ENCODE assay signal across 18 cellular contexts in the genomic region with DNA sequence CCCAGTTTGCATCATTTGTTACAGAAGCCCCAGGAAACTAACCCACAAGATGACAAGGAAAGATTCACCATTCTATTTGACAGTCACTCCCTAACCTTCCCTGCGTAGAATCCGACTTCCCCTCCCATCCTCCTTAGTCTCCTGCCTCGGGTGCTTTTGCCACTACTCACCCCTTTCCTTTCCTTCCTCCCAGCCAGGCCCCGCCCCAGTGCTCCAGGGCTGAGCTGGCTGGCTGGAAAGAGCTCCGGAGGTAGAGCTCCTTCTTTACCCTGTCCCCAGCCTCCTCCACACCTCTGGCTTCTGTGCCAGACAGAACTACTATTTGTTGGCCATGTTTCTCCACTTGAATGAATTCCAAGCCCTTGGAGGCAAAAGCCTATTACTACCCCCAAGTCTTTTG.
A peak's percentile ranks its signal among the peaks of the same experiment; 100 is the strongest.
DNase-seq lines count a peak whose midpoint lies in the region; ATAC-seq and TF ChIP-seq lines count a peak whose summit lies in the region.
"Had no signal": no experiment of that assay in that cellular context is flagged by ENCODE, and none has a peak within 500 bp of the region (broad histone marks: within the 10 kb centered on the region; RNA-seq: fewer than 3 reads in every experiment).

No MANE protein-coding gene starts in this region.

- no peak overlapping the region for H2BK15ac ChIP-seq in neuronal stem cell (ENCODE audit: low read length)

- no peaks in the 10 kb centered on the region for H3K9me2 ChIP-seq in GM23248 (ENCODE audit: insufficient read depth)

- BruUV-seq in Calu3 (replicated peaks; lab: Mats Ljungman, UMichigan): no TSS peak

- H3K4ac ChIP-seq in neuronal stem cell (ENCODE audit: low read length): no peak overlapping the region

- H3K4me3 ChIP-seq in neuronal stem cell (ENCODE audit: low read length in 2 of 2): no peak overlapping the region
- no peak overlapping the region for H3K4me3 ChIP-seq in GM23248
- H3K4me3 ChIP-seq: esophagus squamous epithelium, mucosa of descending colon had no signal

- H2BK5ac ChIP-seq in neuronal stem cell (ENCODE audit: low read length): no peak overlapping the region

- H3K14ac ChIP-seq in neuronal stem cell (ENCODE audit: low read length): no peak overlapping the region

- no peak for TF ChIP-seq CTCF in Calu3 (IDR thresholded peaks at IDR 0.05; ENCODE audit: unreplicated experiment)

- H3K4me1 ChIP-seq in neuronal stem cell (ENCODE audit: control insufficient read depth in 2 of 2, insufficient read depth in 1 of 2, low read depth in 1 of 2, low read length in 2 of 2): no peaks in the 10 kb centered on the region
- peaks cover 12% of the 10 kb centered on the region for H3K4me1 ChIP-seq in GM23248 (ENCODE audit: insufficient read depth)

- no peaks in the 10 kb centered on the region for H4K20me1 ChIP-seq in GM23248 (ENCODE audit: insufficient read depth)

- H2AK5ac ChIP-seq in neuronal stem cell (ENCODE audit: low read depth, low read length): peak overlapping the region; percentile 1

- in situ Hi-C loops in GM23248 (cut with MboI): loop anchor here (25.0 kb wide), 2 partner anchors 351 to 526 kb away; no protein-coding TSS in a partner anchor

- H4K8ac ChIP-seq in neuronal stem cell (ENCODE audit: low read depth, low read length): no peak overlapping the region

- peaks cover 29% of the 10 kb centered on the region for H3K4me1 Mint-ChIP-seq in Calu3 (ENCODE audit: low read depth, unreplicated experiment)
- no peaks in the 10 kb centered on the region for H3K4me1 Mint-ChIP-seq in immature natural killer cell
- H3K4me1 Mint-ChIP-seq: activated naive CD4-positive, alpha-beta T cell treated with anti-CD3 and anti-CD28 coated beads, Interleukin-2, amount 50 U/mL, for 24 hours had no signal

- H3K23ac ChIP-seq in neuronal stem cell (ENCODE audit: low read depth, low read length, poor library complexity): no peak overlapping the region

- WGBS in neuronal stem cell (ENCODE audit: extremely low coverage in 2 of 2, insufficient read length in 2 of 2, insufficient replicate concordance in 1 of 2), 2 donors: no CpG with 5 or more reads among the region's 5 CpGs
- whole genome bisulfite sequencing in GM23248 (ENCODE audit: low coverage in 1 of 2, low lambda C conversion rate in 2 of 2, missing lambda C conversion rate in 2 of 2), 2 experiments: 58 to 66% methylated on average over 5 of the region's 5 CpGs

- H3K36me3 Mint-ChIP-seq in Calu3 (ENCODE audit: insufficient read depth, unreplicated experiment) (no peaks in the 10 kb centered on the region), immature natural killer cell (no peaks in the 10 kb centered on the region)
- H3K36me3 Mint-ChIP-seq: activated naive CD4-positive, alpha-beta T cell treated with anti-CD3 and anti-CD28 coated beads, Interleukin-2, amount 50 U/mL, for 24 hours; brain had no signal

- no peak overlapping the region for H2BK12ac ChIP-seq in neuronal stem cell (ENCODE audit: low read length)

- H3K9me3 ChIP-seq in neuronal stem cell (replicated peaks in 1 of 2; ENCODE audit: control insufficient read depth in 2 of 2, insufficient read depth in 1 of 2, low read depth in 1 of 2, low read length in 2 of 2): no peaks in the 10 kb centered on the region
- H3K9me3 ChIP-seq in GM23248 (ENCODE audit: low read depth): no peaks in the 10 kb centered on the region
- H3K9me3 ChIP-seq: esophagus squamous epithelium, mucosa of descending colon, neutrophil had no signal

- no peak overlapping the region for H4K91ac ChIP-seq in neuronal stem cell (ENCODE audit: low read depth, low read length, poor library complexity)

- H3K27ac ChIP-seq in neuronal stem cell (replicated peaks; ENCODE audit: low read length) (no peak overlapping the region), GM23248 (no peak overlapping the region)
- H3K27ac ChIP-seq: esophagus squamous epithelium, neutrophil had no signal

- intact Hi-C loops in Calu3 (cut with micrococcal nuclease; ENCODE audit: unreplicated experiment): loop anchor here (1.0 to 10.0 kb wide), 7 partner anchors 201 to 1009 kb away; no protein-coding TSS in a partner anchor

- CTCF ChIA-PET in Calu3 (lab: Charles Lee): interaction anchor here (0.6 to 4.0 kb wide), 8 partner anchors 43 to 565 kb away, joined by 3 to 28 read pairs (median 6); no protein-coding TSS in a partner anchor

- DNase-seq in Calu3 (peak; percentile 10), HT1080 (ENCODE audit: low read depth) (peak; percentile 45), dermis blood vessel endothelial cell (peak; percentile 22), neuronal stem cell (ENCODE audit: low spot score) (no peak), immature natural killer cell (no peak), GM23248 (no peak), NCI-H2029 treated with DMSO at 0.1 percent for 48 hours (lab: John Stamatoyannopoulos, UW) (no peak)
- DNase-seq: activated CD4-positive, alpha-beta T cell treated with anti-CD3 and anti-CD28 coated beads, Interleukin-2, amount 50 U/mL, for 4 hours; activated T-cell treated with anti-CD3 and anti-CD28 coated beads, Interleukin-2, amount 50 U/mL, for 24 hours; esophagus squamous epithelium; head of caudate nucleus; kidney; mucosa of descending colon; stimulated activated CD4-positive, alpha-beta T cell treated with anti-CD3 and anti-CD28 coated beads, Interleukin-2, amount 100 ng/mL, for 24 hours had no signal

- H3K27ac Mint-ChIP-seq in Calu3 (ENCODE audit: unreplicated experiment) (no peak overlapping the region), immature natural killer cell (no peak overlapping the region)
- H3K27ac Mint-ChIP-seq: activated naive CD4-positive, alpha-beta T cell treated with anti-CD3 and anti-CD28 coated beads, Interleukin-2, amount 50 U/mL, for 24 hours; activated T-cell treated with anti-CD3 and anti-CD28 coated beads, Interleukin-2, amount 50 U/mL, for 24 hours had no signal

- H3K27me3 ChIP-seq in neuronal stem cell (ENCODE audit: control insufficient read depth in 3 of 3, insufficient read depth in 3 of 3, low read depth in 1 of 3, low read length in 3 of 3) (no peaks in the 10 kb centered on the region), GM23248 (replicated peaks; ENCODE audit: insufficient read depth) (peaks cover 16% of the 10 kb centered on the region)

- no peaks in the 10 kb centered on the region for H3K79me2 ChIP-seq in GM23248 (ENCODE audit: insufficient read depth)

- H3K4me3 Mint-ChIP-seq in Calu3 (ENCODE audit: low read depth, unreplicated experiment) (no peak overlapping the region), immature natural killer cell (no peak overlapping the region)
- H3K4me3 Mint-ChIP-seq: activated naive CD4-positive, alpha-beta T cell treated with anti-CD3 and anti-CD28 coated beads, Interleukin-2, amount 50 U/mL, for 24 hours; activated T-cell treated with anti-CD3 and anti-CD28 coated beads, Interleukin-2, amount 50 U/mL, for 24 hours; brain had no signal

- H3K9me3 Mint-ChIP-seq in Calu3 (ENCODE audit: low read depth, unreplicated experiment): no peaks in the 10 kb centered on the region
- peaks cover 0 to 4% (median 0%) of the 10 kb centered on the region in 6 donors for H3K9me3 Mint-ChIP-seq in immature natural killer cell
- H3K9me3 Mint-ChIP-seq: activated naive CD4-positive, alpha-beta T cell treated with anti-CD3 and anti-CD28 coated beads, Interleukin-2, amount 50 U/mL, for 24 hours; activated T-cell treated with anti-CD3 and anti-CD28 coated beads, Interleukin-2, amount 50 U/mL, for 24 hours had no signal

- no peak overlapping the region for H3K4me2 ChIP-seq in neuronal stem cell (ENCODE audit: insufficient read depth, low read length, poor library complexity, severe bottlenecking)
- H3K4me2 ChIP-seq in GM23248 (ENCODE audit: unreplicated experiment): no peak overlapping the region

- peaks cover 8% of the 10 kb centered on the region; the same call in 1 of the 2 replicates for H3F3A ChIP-seq in GM23248 (ENCODE audit: insufficient read depth)

- H3K27me3 Mint-ChIP-seq in Calu3 (ENCODE audit: unreplicated experiment) (peaks cover 24% of the 10 kb centered on the region), immature natural killer cell (ENCODE audit: low read depth in 3 of 3) (peaks cover 0 to 15% (median 14%) of the 10 kb centered on the region in 3 donors)

- H3K18ac ChIP-seq in neuronal stem cell (ENCODE audit: low read length): no peak overlapping the region

- H2AFZ ChIP-seq in neuronal stem cell (ENCODE audit: low read length): no peak overlapping the region
- H2AFZ ChIP-seq in GM23248: no peak overlapping the region

- H3K9ac ChIP-seq in neuronal stem cell (ENCODE audit: low read depth, low read length, poor library complexity) (no peak overlapping the region), GM23248 (no peak overlapping the region)

- no peaks in the 10 kb centered on the region for H3K36me3 ChIP-seq in neuronal stem cell (replicated peaks in 1 of 2; ENCODE audit: control insufficient read depth in 2 of 2, insufficient read depth in 2 of 2, low read length in 2 of 2)
- H3K36me3 ChIP-seq in GM23248 (ENCODE audit: low read depth): no peaks in the 10 kb centered on the region
- H3K36me3 ChIP-seq: esophagus squamous epithelium, neutrophil had no signal

- ATAC-seq in HG03571 (IDR thresholded peaks at IDR 0.05; ENCODE audit: unreplicated experiment): no peak

- no peak overlapping the region for H2BK120ac ChIP-seq in neuronal stem cell (ENCODE audit: low read depth, low read length)

- no peaks in the 10 kb centered on the region for H3K79me1 ChIP-seq in neuronal stem cell (ENCODE audit: low read depth, low read length)

Comparison
In these comparisons a context has a peak if more than half of its experiments do, and no peak if none do; other contexts are left out.
1. DNase-seq: peak in Calu3 (single experiment), HT1080 (single experiment) and dermis blood vessel endothelial cell (single experiment); none in neuronal stem cell (single experiment), immature natural killer cell (0 of 3), GM23248 (single experiment) and NCI-H2029 treated with DMSO at 0.1 percent for 48 hours (single experiment).